22 cellular contexts compared by ENCODE assay signal in genomic region chr3:129809297-129809696, GRCh38.
"Had no signal": no experiment of that assay in that cellular context is flagged by ENCODE, and none has a peak within 500 bp of the region (broad histone marks: within the 10 kb centered on the region; RNA-seq: fewer than 3 reads in every experiment).

No MANE protein-coding gene starts in this region.

- H3K36me3 ChIP-seq: sigmoid colon had no signal

- ATAC-seq: activated CD8-positive, alpha-beta T cell treated with anti-CD3 and anti-CD28 coated beads, Interleukin-2, amount 10 ng/mL, durations not matched to agents 7 days and 5 days; esophagus mucosa; left ventricle myocardium superior; naive thymus-derived CD4-positive, alpha-beta T cell had no signal

- FAIRE-seq: colon had no signal

- DNase-seq: activated CD4-positive, alpha-beta T cell treated with anti-CD3 and anti-CD28 coated beads, Interleukin-2, amount 10 ng/mL, durations not matched to agents 24 days and 14 days; activated CD8-positive, alpha-beta T cell treated with anti-CD3 and anti-CD28 coated beads, Interleukin-2, amount 10 ng/mL, durations not matched to agents 7 days and 5 days; activated naive CD4-positive, alpha-beta T cell treated with Interleukin-2 at 50 U/mL for 16 hours; activated naive CD8-positive, alpha-beta T cell treated with anti-CD3 and anti-CD28 coated beads, Interleukin-2, amount 10 ng/mL, durations not matched to agents 7 days and 5 days; activated T-cell treated with anti-CD3 and anti-CD28 coated beads, Interleukin-2, amount 50 U/mL, for 24 hours; amygdala; caudate nucleus; immature natural killer cell; kidney glomerular epithelial cell; left ventricle myocardium superior; naive thymus-derived CD4-positive, alpha-beta T cell; sigmoid colon; spleen; stimulated activated CD8-positive, alpha-beta memory T cell treated with anti-CD3 and anti-CD28 coated beads, Interleukin-4, amount 100 ng/mL, for 48 hours; stimulated activated naive CD4-positive, alpha-beta T cell; T-helper 1 cell; T1000 had no signal

- H3K4me1 Mint-ChIP-seq: activated CD4-positive, alpha-beta T cell treated with anti-CD3 and anti-CD28 coated beads, Interleukin-2, amount 10 ng/mL, durations not matched to agents 24 days and 14 days; activated naive CD8-positive, alpha-beta T cell treated with anti-CD3 and anti-CD28 coated beads, Interleukin-2, amount 10 ng/mL, durations not matched to agents 7 days and 5 days had no signal

- H3K9ac ChIP-seq: parathyroid adenoma had no signal

- H3K4me3 Mint-ChIP-seq: activated CD4-positive, alpha-beta T cell treated with anti-CD3 and anti-CD28 coated beads, Interleukin-2, amount 10 ng/mL, durations not matched to agents 24 days and 14 days; activated CD8-positive, alpha-beta T cell treated with anti-CD3 and anti-CD28 coated beads, Interleukin-2, amount 10 ng/mL, durations not matched to agents 7 days and 5 days; activated naive CD8-positive, alpha-beta T cell treated with anti-CD3 and anti-CD28 coated beads, Interleukin-2, amount 10 ng/mL, durations not matched to agents 7 days and 5 days; activated T-cell treated with anti-CD3 and anti-CD28 coated beads, Interleukin-2, amount 50 U/mL, for 24 hours; immature natural killer cell; memory B cell; naive thymus-derived CD4-positive, alpha-beta T cell had no signal

- H3K9me3 Mint-ChIP-seq: activated CD4-positive, alpha-beta T cell treated with anti-CD3 and anti-CD28 coated beads, Interleukin-2, amount 10 ng/mL, durations not matched to agents 24 days and 14 days; activated naive CD8-positive, alpha-beta T cell treated with anti-CD3 and anti-CD28 coated beads, Interleukin-2, amount 10 ng/mL, durations not matched to agents 7 days and 5 days; activated T-cell treated with anti-CD3 and anti-CD28 coated beads, Interleukin-2, amount 50 U/mL, for 24 hours; activated T-helper 2 cell treated with anti-CD3 and anti-CD28 coated beads, Interferon-gamma antibody, Interleukin-2, Interleukin-4, amounts not matched to agents 10 μg/mL and 5 μg/mL and 100 μg/mL, durations not matched to agents 14 hours and 24 hours and 36 hours had no signal

- H3K27ac ChIP-seq: parathyroid adenoma, sigmoid colon, spleen had no signal

- H3K9me3 ChIP-seq: sigmoid colon had no signal

- H3K4me3 ChIP-seq: sigmoid colon, spleen had no signal

- H3K27me3 Mint-ChIP-seq: activated CD4-positive, alpha-beta T cell treated with anti-CD3 and anti-CD28 coated beads, Interleukin-2, amount 10 ng/mL, durations not matched to agents 24 days and 14 days; activated naive CD8-positive, alpha-beta T cell treated with anti-CD3 and anti-CD28 coated beads, Interleukin-2, amount 10 ng/mL, durations not matched to agents 7 days and 5 days; activated T-cell treated with anti-CD3 and anti-CD28 coated beads, Interleukin-2, amount 50 U/mL, for 24 hours; memory B cell; naive thymus-derived CD4-positive, alpha-beta T cell had no signal

- H3K27ac Mint-ChIP-seq: activated CD4-positive, alpha-beta T cell treated with anti-CD3 and anti-CD28 coated beads, Interleukin-2, amount 10 ng/mL, durations not matched to agents 24 days and 14 days; activated CD8-positive, alpha-beta T cell treated with anti-CD3 and anti-CD28 coated beads, Interleukin-2, amount 10 ng/mL, durations not matched to agents 7 days and 5 days; activated naive CD8-positive, alpha-beta T cell treated with anti-CD3 and anti-CD28 coated beads, Interleukin-2, amount 10 ng/mL, durations not matched to agents 7 days and 5 days; activated T-cell treated with anti-CD3 and anti-CD28 coated beads, Interleukin-2, amount 50 U/mL, for 24 hours; activated T-helper 2 cell treated with anti-CD3 and anti-CD28 coated beads, Interferon-gamma antibody, Interleukin-2, Interleukin-4, amounts not matched to agents 10 μg/mL and 5 μg/mL and 100 μg/mL, durations not matched to agents 14 hours and 24 hours and 36 hours; memory B cell had no signal

- H3K27me3 ChIP-seq: sigmoid colon, spleen had no signal

- H2AFZ ChIP-seq: parathyroid adenoma had no signal
